In genomic region chr15:72732554-72732953, GRCh38 we compare ENCODE assay signal across 23 cellular contexts. TPM values are rescaled to one million over a fixed set of nuclear protein-coding genes. Genes with fewer than 3 reads are reported as not detected.
A peak's percentile ranks its signal among the peaks of the same experiment; 100 is the strongest.
DNase-seq lines count a peak whose midpoint lies in the region; ATAC-seq and TF ChIP-seq lines count a peak whose summit lies in the region.
"Had no signal": no experiment of that assay in that cellular context is flagged by ENCODE, and none has a peak within 500 bp of the region (broad histone marks: within the 10 kb centered on the region; RNA-seq: fewer than 3 reads in every experiment).

No MANE protein-coding gene starts in this region.

- TF ChIP-seq POLR2A in GM18505 (IDR thresholded peaks at IDR 0.05; ENCODE audit: borderline replicate concordance, extremely low read depth, insufficient read depth, insufficient read length) = no peak

- ATAC-seq in GM21515 (IDR thresholded peaks at IDR 0.05; ENCODE audit: unreplicated experiment) (no peak), GM18505 (IDR thresholded peaks at IDR 0.05; ENCODE audit: unreplicated experiment) (no peak)
- ATAC-seq: pancreas, T-cell had no signal

- 0 out of 2 replicates have a peak, but pooled peaks have one; percentile 10 for TF ChIP-seq CTCF in RWPE1 (conservative IDR thresholded peaks at IDR 0.05; ENCODE audit: low read depth)
- no peak for TF ChIP-seq CTCF in chondrocyte (IDR thresholded peaks at IDR 0.05)

- H3K36me3 Mint-ChIP-seq in activated naive CD4-positive, alpha-beta T cell treated with anti-CD3 and anti-CD28 coated beads, Interleukin-2, amount 50 U/mL, for 24 hours = peaks cover 15% of the 10 kb centered on the region
- peaks cover 29% of the 10 kb centered on the region for H3K36me3 Mint-ChIP-seq in chondrocyte (ENCODE audit: low read depth)

- no peak for DNase-seq in activated naive CD4-positive, alpha-beta T cell (lab: John Stamatoyannopoulos, UW)
- DNase-seq in RWPE1 (ENCODE audit: low spot score) (no peak), chondrocyte (ENCODE audit: low spot score) (no peak), putamen (ENCODE audit: low spot score) (no peak), caudate nucleus (lab: John Stamatoyannopoulos, UW) (no peak)
- DNase-seq: activated CD4-positive, alpha-beta T cell treated with anti-CD3 and anti-CD28 coated beads, Interleukin-2, amount 50 U/mL, for 48 hours; activated T-cell treated with anti-CD3 and anti-CD28 coated beads for 4 hours; anterior cingulate cortex; effector CD4-positive, alpha-beta T cell; naive B cell; NCI-H1105; NCI-H2081; NCI-H510A; pancreas; SHP77; T-cell had no signal

- H3K27ac ChIP-seq in RWPE1 (no peak overlapping the region), caudate nucleus (ENCODE audit: low read depth, low read length) (no peak overlapping the region)
- H3K27ac ChIP-seq: BLaER1, pancreas had no signal

- POLR2A ChIA-PET in RWPE1 (lab: Yijun Ruan, JAX; ENCODE audit: low non-redundant PET) = no interaction called here

- H3K4me3 Mint-ChIP-seq in activated naive CD4-positive, alpha-beta T cell treated with anti-CD3 and anti-CD28 coated beads, Interleukin-2, amount 50 U/mL, for 24 hours = no peak overlapping the region
- no peak overlapping the region for H3K4me3 Mint-ChIP-seq in chondrocyte (ENCODE audit: unreplicated experiment)
- H3K4me3 Mint-ChIP-seq: memory B cell, T-cell had no signal

- CTCF ChIA-PET in RWPE1 (lab: Yijun Ruan, JAX) = interaction anchor here (0.9 kb wide), 1 partner anchor 10 kb away, joined by 10 read pairs; no protein-coding TSS in a partner anchor

- no peaks in the 10 kb centered on the region for H3K27me3 Mint-ChIP-seq in activated naive CD4-positive, alpha-beta T cell treated with anti-CD3 and anti-CD28 coated beads, Interleukin-2, amount 50 U/mL, for 24 hours
- no peaks in the 10 kb centered on the region for H3K27me3 Mint-ChIP-seq in chondrocyte (ENCODE audit: low read depth)
- H3K27me3 Mint-ChIP-seq: memory B cell, naive B cell, T-cell had no signal

- no peaks in the 10 kb centered on the region for H3K9me3 Mint-ChIP-seq in activated naive CD4-positive, alpha-beta T cell treated with anti-CD3 and anti-CD28 coated beads, Interleukin-2, amount 50 U/mL, for 24 hours
- no peaks in the 10 kb centered on the region for H3K9me3 Mint-ChIP-seq in chondrocyte (ENCODE audit: low read depth)
- H3K9me3 Mint-ChIP-seq: memory B cell, naive B cell, T-cell had no signal

- H3K4me1 Mint-ChIP-seq in activated naive CD4-positive, alpha-beta T cell treated with anti-CD3 and anti-CD28 coated beads, Interleukin-2, amount 50 U/mL, for 24 hours = peaks cover 10% of the 10 kb centered on the region
- H3K4me1 Mint-ChIP-seq in chondrocyte (ENCODE audit: low read depth) = peaks cover 4% of the 10 kb centered on the region
- H3K4me1 Mint-ChIP-seq: memory B cell had no signal

- H3K27ac Mint-ChIP-seq in activated naive CD4-positive, alpha-beta T cell treated with anti-CD3 and anti-CD28 coated beads, Interleukin-2, amount 50 U/mL, for 24 hours = peak overlapping the region; percentile 30
- H3K27ac Mint-ChIP-seq in chondrocyte (ENCODE audit: unreplicated experiment) = peak overlapping the region; percentile 20
- H3K27ac Mint-ChIP-seq: memory B cell, T-cell had no signal

RNA-seq across cellular contexts. Expression of gene BBS4, which starts 46.5 kb away (rescaled TPM):
- 15.5 to 30.6 TPM (median 15.9 TPM) in 3 replicates for total RNA-seq in chondrocyte

RNA-seq across cellular contexts. Expression of gene HIGD2B, which starts 46.6 kb away (rescaled TPM):
- not detected in 3 replicates for total RNA-seq in chondrocyte
- total RNA-seq: cerebellum, glomerular endothelial cell had no signal

RNA-seq across cellular contexts. Expression of gene ADPGK, which starts 51.0 kb away (rescaled TPM):
- 33.0 to 56.9 TPM (median 34.7 TPM) in 3 replicates for total RNA-seq in chondrocyte
